ENCODE assay signal across 10 cellular contexts in genomic region chr2:28342081-28342967, GRCh38. TPM values are rescaled to one million over a fixed set of nuclear protein-coding genes. Genes with fewer than 3 reads are reported as not detected.
A peak's percentile ranks its signal among the peaks of the same experiment; 100 is the strongest.
DNase-seq lines count a peak whose midpoint lies in the region; ATAC-seq and TF ChIP-seq lines count a peak whose summit lies in the region.
"Had no signal": no experiment of that assay in that cellular context is flagged by ENCODE, and none has a peak within 500 bp of the region (broad histone marks: within the 10 kb centered on the region; RNA-seq: fewer than 3 reads in every experiment).

No MANE protein-coding gene starts in this region.

- peak in 1 of 2 donors; percentile 21 for TF ChIP-seq POLR2A in adrenal gland (IDR thresholded peaks at IDR 0.05)

- H3K9me3 ChIP-seq in adrenal gland (replicated peaks in 1 of 3) = no peaks in the 10 kb centered on the region
- H3K9me3 ChIP-seq in left ventricle myocardium inferior (replicated peaks) = no peaks in the 10 kb centered on the region

- peak; percentile 25 for DNase-seq in Caki2 (ENCODE audit: low read depth)
- peak; percentile 60 to 92 (median 85) for DNase-seq in adrenal gland
- peak; percentile 62 for DNase-seq in left ventricle myocardium inferior
- peak; percentile 43 for DNase-seq in retina
- no peak for DNase-seq in putamen (ENCODE audit: low spot score)
- no peak for DNase-seq in inferior parietal cortex (ENCODE audit: extremely low spot score)
- DNase-seq: naive B cell, NCI-H510A treated with DMSO at 0.1 percent for 48 hours had no signal

- H3K4me1 ChIP-seq in adrenal gland (replicated peaks in 1 of 2) (peaks cover 0 to 42% of the 10 kb centered on the region in 2 donors), left ventricle myocardium inferior (peaks cover 54% of the 10 kb centered on the region)

- TF ChIP-seq CTCF in adrenal gland (IDR thresholded peaks at IDR 0.05) (no peak), left ventricle myocardium inferior (IDR thresholded peaks at IDR 0.05; ENCODE audit: borderline replicate concordance) (no peak)

- ATAC-seq in GM21723 (IDR thresholded peaks at IDR 0.05; ENCODE audit: unreplicated experiment) = no peak
- no peak for ATAC-seq in GM21619 (IDR thresholded peaks at IDR 0.05; ENCODE audit: unreplicated experiment)

- H3K36me3 ChIP-seq in adrenal gland (replicated peaks in 1 of 2) (no peaks in the 10 kb centered on the region), left ventricle myocardium inferior (no peaks in the 10 kb centered on the region)

- intact Hi-C loops in adrenal gland (cut with DNase I) (no loop called here), left ventricle myocardium inferior (cut with micrococcal nuclease) (no loop called here)

- in situ Hi-C loops in Caki2 (cut with HindIII; ENCODE audit: low pct_unique_long_range_greater_than_20kb, low sequenced_read_pairs) = no loop called here

- 8 to 18% (median 13%) methylated on average over 15 of the region's 15 CpGs for WGBS in adrenal gland, 4 donors

- no peaks in the 10 kb centered on the region for H3K27me3 ChIP-seq in adrenal gland
- H3K27me3 ChIP-seq in left ventricle myocardium inferior (ENCODE audit: low read depth) = no peaks in the 10 kb centered on the region

- peak overlapping the region; percentile 19 to 88 (median 53) for H3K27ac ChIP-seq in adrenal gland
- peak overlapping the region; percentile 79 for H3K27ac ChIP-seq in left ventricle myocardium inferior (replicated peaks)

- peak overlapping the region in 1 of 4 donors; percentile 2 for H3K4me3 ChIP-seq in adrenal gland
- H3K4me3 ChIP-seq in left ventricle myocardium inferior = peak overlapping the region; percentile 24

RNA-seq across cellular contexts. Expression of gene FOSL2, which starts 50.3 kb away (rescaled TPM):
- 78.1 and 93.2 TPM in 2 replicates for total RNA-seq in Caki2 (2014; rRNA removed; shearing (Covaris generic); ENCODE audit: low replicate concordance)
- total RNA-seq in adrenal gland (100 to 1,000 TPM; 392 to 760 (median 431) TPM), left ventricle myocardium inferior (50.2 TPM)
- 100 to 1,000 TPM in 1 of 3 donors, 10 to 100 TPM in 2; 83.3 to 143 (median 92.8) TPM for polyA plus RNA-seq in adrenal gland

Comparison
In these comparisons a context has a peak if more than half of its experiments do, and no peak if none do; other contexts are left out.
1. DNase-seq: peak in Caki2 (single experiment), adrenal gland (7 of 7), left ventricle myocardium inferior (single experiment) and retina (single experiment); none in putamen (single experiment) and inferior parietal cortex (single experiment).